In the genomic region with DNA sequence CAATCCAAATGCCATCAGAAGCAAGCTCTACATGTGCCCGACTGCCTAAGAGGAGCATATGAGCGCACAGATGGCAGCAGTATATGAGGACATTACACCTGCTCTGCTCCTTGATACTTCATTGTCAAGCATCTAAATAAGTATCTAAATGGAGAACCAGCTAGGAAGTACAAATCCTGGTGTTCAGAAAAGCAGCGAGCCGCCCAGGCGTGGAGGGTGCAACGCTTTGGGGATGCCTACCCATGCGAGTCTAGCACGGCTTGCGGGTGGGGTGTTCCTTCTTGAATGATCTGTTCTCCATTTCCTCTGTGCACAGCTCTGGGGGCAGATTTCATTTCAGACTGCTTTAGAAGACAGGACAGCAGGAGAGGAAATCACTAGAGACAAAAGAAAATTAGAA, we compare ENCODE assay signal across 15 cellular contexts.
"Had no signal": no experiment of that assay in that cellular context is flagged by ENCODE, and none has a peak within 500 bp of the region (broad histone marks: within the 10 kb centered on the region; RNA-seq: fewer than 3 reads in every experiment).

No MANE protein-coding gene starts in this region.

- H3K4me3 ChIP-seq: gastrocnemius medialis, thoracic aorta, uterus had no signal

- H3K9me3 ChIP-seq: gastrocnemius medialis, thoracic aorta had no signal

- H3K27me3 ChIP-seq: gastrocnemius medialis, uterus had no signal

- ATAC-seq: gastrocnemius medialis; stimulated activated naive CD8-positive, alpha-beta T cell treated with anti-CD3 and anti-CD28 coated beads, Interleukin-15, Interleukin-2, amounts not matched to agents 100 U/mL and 50 U/mL, for 24 hours had no signal

- H3K27ac Mint-ChIP-seq: activated CD4-positive, alpha-beta T cell treated with anti-CD3 and anti-CD28 coated beads, Interleukin-2, amount 10 ng/mL, durations not matched to agents 7 days and 5 days; activated naive CD8-positive, alpha-beta T cell; brain had no signal

- H3K4me1 ChIP-seq: uterus had no signal

- H3K4me3 Mint-ChIP-seq: activated CD4-positive, alpha-beta T cell treated with anti-CD3 and anti-CD28 coated beads, Interleukin-2, amount 10 ng/mL, durations not matched to agents 7 days and 5 days; activated naive CD8-positive, alpha-beta T cell; brain; central memory CD8-positive, alpha-beta T cell; neural crest cell had no signal

- H3K36me3 ChIP-seq: gastrocnemius medialis, thoracic aorta, uterus had no signal

- DNase-seq: activated CD4-positive, alpha-beta T cell treated with anti-CD3 and anti-CD28 coated beads, Interleukin-2, amount 10 ng/mL, durations not matched to agents 7 days and 5 days; activated CD4-positive, CD25-positive, alpha-beta regulatory T cell; activated effector memory CD4-positive, alpha-beta T cell treated with anti-CD3 and anti-CD28 coated beads, Interleukin-2, amount 50 U/mL, for 16 hours; cortex of kidney; effector memory CD4-positive, alpha-beta T cell; gastrocnemius medialis; kidney glomerular epithelial cell; stimulated activated CD4-positive, alpha-beta T cell treated with anti-CD3 and anti-CD28 coated beads, Interleukin-12 subunit alpha, Interleukin-12 subunit beta, amount 100 ng/mL, for 4 hours; stimulated activated naive CD8-positive, alpha-beta T cell treated with anti-CD3 and anti-CD28 coated beads, Interleukin-15, Interleukin-2, amounts not matched to agents 100 U/mL and 50 U/mL, for 24 hours; uterus had no signal

- H3K4me1 Mint-ChIP-seq: activated CD4-positive, alpha-beta T cell treated with anti-CD3 and anti-CD28 coated beads, Interleukin-2, amount 10 ng/mL, durations not matched to agents 7 days and 5 days had no signal

- H3K27ac ChIP-seq: gastrocnemius medialis, thoracic aorta, uterus had no signal
